ENCODE assay signal across 19 cellular contexts in genomic region chr14:75885829-75886228, GRCh38.
DNase-seq lines count a peak whose midpoint lies in the region; ATAC-seq and TF ChIP-seq lines count a peak whose summit lies in the region.
"Had no signal": no experiment of that assay in that cellular context is flagged by ENCODE, and none has a peak within 500 bp of the region (broad histone marks: within the 10 kb centered on the region; RNA-seq: fewer than 3 reads in every experiment).

No MANE protein-coding gene starts in this region.

- peaks cover 60% of the 10 kb centered on the region for H3K4me1 Mint-ChIP-seq in HFFc6 (ENCODE audit: low read depth)
- H3K4me1 Mint-ChIP-seq: IgD-negative memory B cell, immature natural killer cell had no signal

- no peak for TF ChIP-seq POLR2A in suprapubic skin (IDR thresholded peaks at IDR 0.05)
- no peak for TF ChIP-seq POLR2A in esophagus squamous epithelium (IDR thresholded peaks at IDR 0.05)

- H3K4me3 ChIP-seq in cardiac fibroblast (replicated peaks in 1 of 2; ENCODE audit: low read depth in 2 of 2, low read length in 2 of 2) (no peak overlapping the region), kidney epithelial cell (ENCODE audit: low read depth, low read length) (no peak overlapping the region), suprapubic skin (no peak overlapping the region), esophagus squamous epithelium (no peak overlapping the region)
- H3K4me3 ChIP-seq: coronary artery had no signal

- 64% methylated on average over 2 of the region's 2 CpGs for WGBS in suprapubic skin
- 36 to 62% methylated on average over 2 of the region's 2 CpGs for WGBS in esophagus squamous epithelium, 2 donors

- TF ChIP-seq CTCF in HFFc6 (IDR thresholded peaks at IDR 0.05): no peak
- no peak for TF ChIP-seq CTCF in cardiac fibroblast (IDR thresholded peaks at IDR 0.05; ENCODE audit: low read depth, low read length)
- TF ChIP-seq CTCF in kidney epithelial cell (IDR thresholded peaks at IDR 0.05; ENCODE audit: insufficient read depth, low read length, poor library complexity, severe bottlenecking): no peak
- TF ChIP-seq CTCF in suprapubic skin (IDR thresholded peaks at IDR 0.05): no peak
- TF ChIP-seq CTCF in esophagus squamous epithelium (IDR thresholded peaks at IDR 0.05): no peak

- TF ChIP-seq EP300 in suprapubic skin (IDR thresholded peaks at IDR 0.05): no peak

- ATAC-seq in HG03175 (IDR thresholded peaks at IDR 0.05; ENCODE audit: unreplicated experiment) (no peak), HG03045 (IDR thresholded peaks at IDR 0.05; ENCODE audit: unreplicated experiment) (no peak)
- ATAC-seq: activated naive CD4-positive, alpha-beta T cell treated with anti-CD3 and anti-CD28 coated beads, Interleukin-2, amount 50 U/mL, for 72 hours; PC-3 had no signal

- H3K4me3 Mint-ChIP-seq in HFFc6: peak overlapping the region; percentile 26
- H3K4me3 Mint-ChIP-seq: CD4-positive, CD25-positive, alpha-beta regulatory T cell; IgD-negative memory B cell; immature natural killer cell; T-helper 1 cell treated with Interleukin-12 subunit alpha and Interleukin-12 subunit beta and Interleukin-4 antibody, amounts not matched to agents 30 μg/mL and 1 μg/mL, for 36 hours had no signal

- H3K9me3 Mint-ChIP-seq in HFFc6: no peaks in the 10 kb centered on the region
- H3K9me3 Mint-ChIP-seq: activated naive CD4-positive, alpha-beta T cell treated with anti-CD3 and anti-CD28 coated beads, Interleukin-2, amount 50 U/mL, for 72 hours; CD4-positive, CD25-positive, alpha-beta regulatory T cell; immature natural killer cell; T-helper 1 cell treated with Interleukin-12 subunit alpha and Interleukin-12 subunit beta and Interleukin-4 antibody, amounts not matched to agents 30 μg/mL and 1 μg/mL, for 36 hours had no signal

- H3K4me1 ChIP-seq in suprapubic skin: peaks cover 4% of the 10 kb centered on the region
- H3K4me1 ChIP-seq in esophagus squamous epithelium: peaks cover 0 to 4% (median 0%) of the 10 kb centered on the region in 3 donors

- peaks cover 4% of the 10 kb centered on the region; the same call in 1 of the 2 replicates for H3K27me3 Mint-ChIP-seq in HFFc6 (ENCODE audit: insufficient read depth)
- H3K27me3 Mint-ChIP-seq: CD4-positive, CD25-positive, alpha-beta regulatory T cell; IgD-negative memory B cell had no signal

- peak overlapping the region; percentile 38 for H3K27ac ChIP-seq in suprapubic skin
- H3K27ac ChIP-seq in esophagus squamous epithelium: peak overlapping the region in 1 of 4 donors; percentile 3

- peak; percentile 72 for DNase-seq in HFFc6
- peak; percentile 66 to 77 for DNase-seq in cardiac fibroblast (ENCODE audit: low read depth in 2 of 2)
- DNase-seq in kidney epithelial cell (ENCODE audit: low read depth): peak; percentile 51
- DNase-seq in suprapubic skin (ENCODE audit: low spot score in 2 of 2): no peak
- DNase-seq in iPS-NIHi7 (ENCODE audit: extremely low spot score): no peak
- DNase-seq in esophagus squamous epithelium (lab: John Stamatoyannopoulos, UW): no peak
- DNase-seq: activated CD4-positive, CD25-positive, alpha-beta regulatory T cell treated with anti-CD3 and anti-CD28 coated beads, Interleukin-2, amount 50 U/mL, for 72 hours; CD4-positive, CD25-positive, alpha-beta regulatory T cell; immature natural killer cell; NCI-H1417; NCI-H446 treated with DMSO at 0.1 percent for 48 hours; PC-3; stimulated activated CD4-positive, alpha-beta T cell treated with anti-CD3 and anti-CD28 coated beads, Interleukin-2, amount 100 ng/mL, for 24 hours had no signal

- no peaks in the 10 kb centered on the region for H3K9me3 ChIP-seq in suprapubic skin
- H3K9me3 ChIP-seq in esophagus squamous epithelium: no peaks in the 10 kb centered on the region

- H3K36me3 Mint-ChIP-seq in HFFc6 (ENCODE audit: low read depth): peaks cover 9% of the 10 kb centered on the region

- intact Hi-C loops in esophagus squamous epithelium (cut with DNase I): no loop called here

- H3K27ac Mint-ChIP-seq in HFFc6: peak overlapping the region; percentile 84
- H3K27ac Mint-ChIP-seq: activated naive CD4-positive, alpha-beta T cell treated with anti-CD3 and anti-CD28 coated beads, Interleukin-2, amount 50 U/mL, for 72 hours; IgD-negative memory B cell; immature natural killer cell; T-helper 1 cell treated with Interleukin-12 subunit alpha and Interleukin-12 subunit beta and Interleukin-4 antibody, amounts not matched to agents 30 μg/mL and 1 μg/mL, for 36 hours had no signal

- H3K36me3 ChIP-seq in kidney epithelial cell (ENCODE audit: control insufficient read depth, insufficient read depth, low read length) (no peaks in the 10 kb centered on the region), suprapubic skin (peaks cover 2% of the 10 kb centered on the region), esophagus squamous epithelium (peaks cover 0 to 27% (median 0%) of the 10 kb centered on the region in 3 donors)

- H3K27me3 ChIP-seq in kidney epithelial cell (ENCODE audit: control insufficient read depth, insufficient read depth, low read length) (no peaks in the 10 kb centered on the region), suprapubic skin (no peaks in the 10 kb centered on the region), esophagus squamous epithelium (no peaks in the 10 kb centered on the region)

Comparison
In these comparisons a context has a peak if more than half of its experiments do, and no peak if none do; other contexts are left out.
1. DNase-seq: peak in HFFc6 (single experiment), cardiac fibroblast (2 of 2) and kidney epithelial cell (single experiment); none in suprapubic skin (0 of 2), iPS-NIHi7 (single experiment) and esophagus squamous epithelium (single experiment).